ENCODE assay signal across 17 cellular contexts in genomic region chr10:72709041-72709440, GRCh38. TPM values are rescaled to one million over a fixed set of nuclear protein-coding genes. Genes with fewer than 3 reads are reported as not detected.
DNase-seq lines count a peak whose midpoint lies in the region; ATAC-seq and TF ChIP-seq lines count a peak whose summit lies in the region.
"Had no signal": no experiment of that assay in that cellular context is flagged by ENCODE, and none has a peak within 500 bp of the region (broad histone marks: within the 10 kb centered on the region; RNA-seq: fewer than 3 reads in every experiment).

No MANE protein-coding gene starts in this region.

- H3K27ac ChIP-seq in heart left ventricle (peak overlapping the region in 5 of 12 donors; percentile 18 to 44 (median 32)), right atrium auricular region (peak overlapping the region in 1 of 2 donors; percentile 20), esophagus muscularis mucosa (replicated peaks in 1 of 4) (peak overlapping the region; percentile 3 to 61 (median 42)), vagina (peak overlapping the region; percentile 23), dorsolateral prefrontal cortex (peak overlapping the region in 2 of 59 donors; percentile 4 to 29)

- ATAC-seq in heart left ventricle = peak in 3 of 4 donors; percentile 29 to 47 (median 31)
- ATAC-seq: stimulated activated naive CD8-positive, alpha-beta T cell treated with anti-CD3 and anti-CD28 coated beads, Interleukin-15, Interleukin-2, amounts not matched to agents 100 U/mL and 50 U/mL, for 24 hours had no signal

- intact Hi-C loops in heart left ventricle (cut with DNase I) (loop anchor here in 1 of 10 donors (10.0 kb wide), 1 partner anchor 344 kb away; no protein-coding TSS in a partner anchor), esophagus muscularis mucosa (cut with DNase I) (no loop called here), vagina (cut with DNase I) (no loop called here), dorsolateral prefrontal cortex (cut with DNase I) (no loop called here)

- TF ChIP-seq CTCF in heart left ventricle (IDR thresholded peaks at IDR 0.05) (no peak), right atrium auricular region (IDR thresholded peaks at IDR 0.05) (no peak), esophagus muscularis mucosa (IDR thresholded peaks at IDR 0.05) (no peak), vagina (IDR thresholded peaks at IDR 0.05) (no peak), dorsolateral prefrontal cortex (IDR thresholded peaks at IDR 0.05 in 54 of 56, conservative IDR thresholded peaks at IDR 0.05 in 2 of 56; ENCODE audit: low read depth in 1 of 56, partially characterized antibody in 56 of 56) (no peak)

- peaks cover 0 to 43% (median 33%) of the 10 kb centered on the region in 12 donors for H3K4me1 ChIP-seq in heart left ventricle
- peaks cover 0 to 42% of the 10 kb centered on the region in 2 donors for H3K4me1 ChIP-seq in right atrium auricular region
- peaks cover 24 to 54% (median 47%) of the 10 kb centered on the region in 4 donors for H3K4me1 ChIP-seq in esophagus muscularis mucosa
- peaks cover 19% of the 10 kb centered on the region for H3K4me1 ChIP-seq in mucosa of stomach (ENCODE audit: control insufficient read depth, insufficient read depth, low read length)
- H3K4me1 ChIP-seq in vagina = peaks cover 35% of the 10 kb centered on the region

- peak overlapping the region; percentile 3 for H3K9ac ChIP-seq in mucosa of stomach (ENCODE audit: low read length)

- 2 to 11% (median 7%) methylated on average over 1 of the region's 1 CpG for WGBS in heart left ventricle, 4 donors
- WGBS in esophagus muscularis mucosa = 16% methylated on average over 1 of the region's 1 CpG

- H3K27me3 ChIP-seq in heart left ventricle (no peaks in the 10 kb centered on the region), right atrium auricular region (no peaks in the 10 kb centered on the region), esophagus muscularis mucosa (no peaks in the 10 kb centered on the region), mucosa of stomach (ENCODE audit: control insufficient read depth, insufficient read depth, low read length) (no peaks in the 10 kb centered on the region), vagina (no peaks in the 10 kb centered on the region), dorsolateral prefrontal cortex (no peaks in the 10 kb centered on the region)

- H3K4me3 ChIP-seq in heart left ventricle (peak overlapping the region in 1 of 12 donors; percentile 19), right atrium auricular region (no peak overlapping the region), esophagus muscularis mucosa (no peak overlapping the region), mucosa of stomach (ENCODE audit: low read length) (no peak overlapping the region), vagina (no peak overlapping the region), dorsolateral prefrontal cortex (peak overlapping the region in 2 of 59 donors; percentile 18 to 19)

- H3K36me3 ChIP-seq in heart left ventricle (no peaks in the 10 kb centered on the region), right atrium auricular region (no peaks in the 10 kb centered on the region), esophagus muscularis mucosa (no peaks in the 10 kb centered on the region), mucosa of stomach (ENCODE audit: control insufficient read depth, insufficient read depth, low read length) (no peaks in the 10 kb centered on the region), vagina (no peaks in the 10 kb centered on the region)

- DNase-seq in heart left ventricle (peak in 2 of 5 donors; percentile 47 to 56), right atrium auricular region (ENCODE audit: low spot score) (no peak), esophagus muscularis mucosa (ENCODE audit: extremely low spot score) (no peak), vagina (ENCODE audit: extremely low spot score in 2 of 2) (no peak), NCI-H1694 (lab: John Stamatoyannopoulos, UW) (no peak), GM19238 (ENCODE audit: insufficient read length, low spot score) (no peak), dorsolateral prefrontal cortex (no peak)
- DNase-seq: activated CD4-positive, alpha-beta T cell treated with anti-CD3 and anti-CD28 coated beads for 48 hours; activated naive CD8-positive, alpha-beta T cell treated with anti-CD3 and anti-CD28 coated beads for 36 hours; CD4-positive, alpha-beta T cell; NCI-H1048; NCI-H2171 treated with DMSO at 0.1 percent for 48 hours; NK-92 treated with Interleukin-12 subunit alpha and Interleukin-12 subunit beta, amount 100 ng/mL, for 24 hours; nucleus accumbens; stimulated activated CD4-positive, alpha-beta T cell treated with anti-CD3 and anti-CD28 coated beads, Interleukin-12 subunit alpha, Interleukin-12 subunit beta, amount 100 ng/mL, for 4 hours; stimulated activated naive CD8-positive, alpha-beta T cell treated with anti-CD3 and anti-CD28 coated beads, Interleukin-15, Interleukin-2, amounts not matched to agents 100 U/mL and 50 U/mL, for 24 hours had no signal

- TF ChIP-seq POLR2A in heart left ventricle (IDR thresholded peaks at IDR 0.05) (no peak), esophagus muscularis mucosa (IDR thresholded peaks at IDR 0.05; ENCODE audit: low read depth) (no peak), vagina (IDR thresholded peaks at IDR 0.05) (no peak)

- no peak for TF ChIP-seq EP300 in esophagus muscularis mucosa (IDR thresholded peaks at IDR 0.05)

- H3K9me3 ChIP-seq in heart left ventricle (no peaks in the 10 kb centered on the region), right atrium auricular region (no peaks in the 10 kb centered on the region), esophagus muscularis mucosa (no peaks in the 10 kb centered on the region), mucosa of stomach (ENCODE audit: control insufficient read depth, low read length) (no peaks in the 10 kb centered on the region), vagina (no peaks in the 10 kb centered on the region)

RNA-seq across cellular contexts. Expression of gene MCU, which starts 17.1 kb away (rescaled TPM):
- 10 to 100 TPM; 11.4 to 16.9 (median 13.7) TPM for total RNA-seq in heart left ventricle
- polyA plus RNA-seq in heart left ventricle = 10 to 100 TPM; 11.5 to 13.4 TPM
- 10 to 100 TPM; 12.4 to 14.2 TPM for total RNA-seq in right atrium auricular region
- 10 to 100 TPM; 14.9 to 20.6 (median 19.5) TPM for total RNA-seq in esophagus muscularis mucosa
- 44.7 TPM for total RNA-seq in vagina
- total RNA-seq in dorsolateral prefrontal cortex = 10 to 100 TPM; 12.0 to 32.9 (median 20.8) TPM
